In the genomic region with DNA sequence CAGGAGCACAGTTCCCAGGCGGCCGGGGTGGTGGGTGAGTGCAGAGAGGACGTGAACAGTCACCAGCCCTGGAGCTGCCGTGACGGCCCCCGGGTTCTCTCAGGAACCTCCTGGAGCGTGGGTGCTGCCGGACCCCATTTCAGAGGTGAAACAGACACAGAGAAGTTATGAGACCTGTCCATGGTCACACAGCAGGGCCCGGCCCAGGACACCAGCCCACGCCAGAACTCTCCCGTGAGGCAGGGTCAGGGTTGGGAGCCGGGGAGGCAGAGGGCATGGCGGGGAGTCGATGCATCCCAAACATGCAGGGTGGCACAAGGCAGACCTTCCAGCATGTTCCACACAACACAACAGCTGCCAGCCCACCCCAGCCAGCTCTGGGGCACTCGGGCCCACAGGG, we compare ENCODE assay signal across 20 cellular contexts. TPM values are rescaled to one million over a fixed set of nuclear protein-coding genes. Genes with fewer than 3 reads are reported as not detected.
A peak's percentile ranks its signal among the peaks of the same experiment; 100 is the strongest.
DNase-seq lines count a peak whose midpoint lies in the region; ATAC-seq and TF ChIP-seq lines count a peak whose summit lies in the region.
"Had no signal": no experiment of that assay in that cellular context is flagged by ENCODE, and none has a peak within 500 bp of the region (broad histone marks: within the 10 kb centered on the region; RNA-seq: fewer than 3 reads in every experiment).

No MANE protein-coding gene starts in this region.

- H3K36me3 Mint-ChIP-seq in activated naive CD4-positive, alpha-beta T cell treated with anti-CD3 and anti-CD28 coated beads, Interleukin-2, amount 50 U/mL, for 24 hours: no peaks in the 10 kb centered on the region
- H3K36me3 Mint-ChIP-seq: CD8-positive, alpha-beta T cell had no signal

- WGBS in body of pancreas, 2 donors: 92 to 100% methylated on average over 5 to 15 of the region's 15 CpGs

- H3K27me3 Mint-ChIP-seq in activated naive CD4-positive, alpha-beta T cell treated with anti-CD3 and anti-CD28 coated beads, Interleukin-2, amount 50 U/mL, for 24 hours: no peaks in the 10 kb centered on the region

- DNase-seq in activated naive CD4-positive, alpha-beta T cell (lab: John Stamatoyannopoulos, UW): no peak
- no peak for DNase-seq in body of pancreas
- peak; percentile 35 for DNase-seq in lower lobe of right lung
- DNase-seq in substantia nigra (lab: John Stamatoyannopoulos, UW): no peak
- no peak for DNase-seq in EL
- no peak for DNase-seq in D341Med (ENCODE audit: low spot score)
- no peak for DNase-seq in NCI-H2107 (lab: John Stamatoyannopoulos, UW)
- DNase-seq: 8988T; Calu3; CD8-positive, alpha-beta T cell; KG1; NCI-H1694 treated with DMSO at 0.1 percent for 48 hours; NCI-H226; NCI-H524; NCI-H82; PC-9 had no signal

- no peaks in the 10 kb centered on the region for H3K9me3 ChIP-seq in body of pancreas
- H3K9me3 ChIP-seq in lower lobe of right lung: no peaks in the 10 kb centered on the region
- H3K9me3 ChIP-seq: SJSA1 had no signal

- H3K4me1 ChIP-seq in body of pancreas (peaks cover 61% of the 10 kb centered on the region), lower lobe of right lung (peaks cover 20% of the 10 kb centered on the region)
- H3K4me1 ChIP-seq: SJSA1 had no signal

- intact Hi-C loops in body of pancreas (cut with DNase I) (no loop called here), lower lobe of right lung (cut with DNase I) (no loop called here)

- H3K27ac Mint-ChIP-seq in activated naive CD4-positive, alpha-beta T cell treated with anti-CD3 and anti-CD28 coated beads, Interleukin-2, amount 50 U/mL, for 24 hours: peak overlapping the region; percentile 77
- H3K27ac Mint-ChIP-seq: CD8-positive, alpha-beta T cell had no signal

- no peak overlapping the region for H3K4me3 ChIP-seq in body of pancreas
- no peak overlapping the region for H3K4me3 ChIP-seq in lower lobe of right lung
- H3K4me3 ChIP-seq: PC-9, SJSA1 had no signal

- H3K27me3 ChIP-seq in body of pancreas (no peaks in the 10 kb centered on the region), lower lobe of right lung (ENCODE audit: low read depth) (peaks cover 25% of the 10 kb centered on the region)

- TF ChIP-seq POLR2A in body of pancreas (IDR thresholded peaks at IDR 0.05): no peak

- no peak for TF ChIP-seq CTCF in body of pancreas (IDR thresholded peaks at IDR 0.05)
- no peak for TF ChIP-seq CTCF in lower lobe of right lung (IDR thresholded peaks at IDR 0.05)

- ATAC-seq in body of pancreas: no peak
- no peak for ATAC-seq in lower lobe of right lung
- ATAC-seq: CD8-positive, alpha-beta T cell had no signal

- no peak overlapping the region for H3K4me3 Mint-ChIP-seq in activated naive CD4-positive, alpha-beta T cell treated with anti-CD3 and anti-CD28 coated beads, Interleukin-2, amount 50 U/mL, for 24 hours
- H3K4me3 Mint-ChIP-seq: CD8-positive, alpha-beta T cell had no signal

- H3K9me3 Mint-ChIP-seq in activated naive CD4-positive, alpha-beta T cell treated with anti-CD3 and anti-CD28 coated beads, Interleukin-2, amount 50 U/mL, for 24 hours: no peaks in the 10 kb centered on the region
- H3K9me3 Mint-ChIP-seq: CD8-positive, alpha-beta T cell had no signal

- H3K27ac ChIP-seq in body of pancreas: peak overlapping the region in 3 of 4 donors; percentile 3 to 92 (median 82)
- no peak overlapping the region for H3K27ac ChIP-seq in lower lobe of right lung
- H3K27ac ChIP-seq in substantia nigra (ENCODE audit: low read depth, low read length, poor library complexity, severe bottlenecking): peak overlapping the region; percentile 57
- H3K27ac ChIP-seq: PC-9, RWPE1, SJSA1 had no signal

- H3K36me3 ChIP-seq in body of pancreas (replicated peaks in 1 of 2; ENCODE audit: insufficient read depth in 1 of 2, low read depth in 2 of 2) (no peaks in the 10 kb centered on the region), lower lobe of right lung (no peaks in the 10 kb centered on the region)
- H3K36me3 ChIP-seq: SJSA1 had no signal

- H3K4me1 Mint-ChIP-seq in activated naive CD4-positive, alpha-beta T cell treated with anti-CD3 and anti-CD28 coated beads, Interleukin-2, amount 50 U/mL, for 24 hours: peaks cover 11% of the 10 kb centered on the region

RNA-seq across cellular contexts. Expression of gene PVALEF, which starts 3.8 kb away (rescaled TPM):
- total RNA-seq in body of pancreas (not detected), lower lobe of right lung (not detected)
- total RNA-seq: Calu3; CD8-positive, alpha-beta T cell; H1; PC-9; SJSA1 had no signal

RNA-seq across cellular contexts. Expression of gene AATK, which starts 4.5 kb away (rescaled TPM):
- 10 to 100 TPM; 29.1 to 42.2 TPM for total RNA-seq in body of pancreas
- total RNA-seq in lower lobe of right lung: 64.0 TPM
- total RNA-seq: Calu3 had no signal
